In genomic region chr5:100898504-100899346, GRCh38 we compare ENCODE assay signal across 15 cellular contexts. TPM values are rescaled to one million over a fixed set of nuclear protein-coding genes. Genes with fewer than 3 reads are reported as not detected.
DNase-seq lines count a peak whose midpoint lies in the region; ATAC-seq, FAIRE-seq and TF ChIP-seq lines count a peak whose summit lies in the region.
"Had no signal": no experiment of that assay in that cellular context is flagged by ENCODE, and none has a peak within 500 bp of the region (broad histone marks: within the 10 kb centered on the region; RNA-seq: fewer than 3 reads in every experiment).

No MANE protein-coding gene starts in this region.

- DNase-seq in CD1c-positive myeloid dendritic cell (ENCODE audit: extremely low spot score) (peak; percentile 83), GM12865 (ENCODE audit: low read depth) (peak; percentile 64), SIG-M5 (lab: John Stamatoyannopoulos, UW) (peak; percentile 4), left kidney (ENCODE audit: low read depth, low spot score) (peak; percentile 13), middle frontal gyrus (ENCODE audit: extremely low spot score, low spot score) (no peak), nephron progenitor cell (no peak), kidney (no peak)
- DNase-seq: activated effector memory CD4-positive, alpha-beta T cell treated with anti-CD3 and anti-CD28 coated beads, Interleukin-2, amount 50 U/mL, for 16 hours; COR-L47; HFFc6; NCI-H2107 had no signal

- intact Hi-C loops in kidney (cut with DNase I), result no loop called here

- no peak overlapping the region for H3K27ac Mint-ChIP-seq in nephron progenitor cell
- H3K27ac Mint-ChIP-seq: HFFc6 had no signal

- peaks cover 28% of the 10 kb centered on the region for H3K27me3 Mint-ChIP-seq in nephron progenitor cell (ENCODE audit: low read depth, poor library complexity)

- H3K9me3 ChIP-seq in kidney (ENCODE audit: control insufficient read depth in 1 of 2, low read length in 2 of 2), result no peaks in the 10 kb centered on the region

- peaks cover 34% of the 10 kb centered on the region for H3K4me1 Mint-ChIP-seq in nephron progenitor cell

- H3K4me3 Mint-ChIP-seq in nephron progenitor cell, result no peak overlapping the region
- H3K4me3 Mint-ChIP-seq: HFFc6 had no signal

- no peak overlapping the region for H3K27ac ChIP-seq in kidney (ENCODE audit: low read depth in 2 of 2, low read length in 2 of 2)
- H3K27ac ChIP-seq: coronary artery had no signal

- no peaks in the 10 kb centered on the region for H3K36me3 ChIP-seq in kidney (ENCODE audit: control insufficient read depth in 1 of 2, insufficient read depth in 2 of 2, low read length in 2 of 2)

- no peak for FAIRE-seq in kidney (lab: Jason Lieb, UNC)
- FAIRE-seq: TTC549 had no signal

- no peak overlapping the region for H3K9ac ChIP-seq in kidney (ENCODE audit: low read length in 2 of 2)

- H3K4me3 ChIP-seq in GM12865 (ENCODE audit: low read depth, low read length), result peak overlapping the region; percentile 79
- no peak overlapping the region for H3K4me3 ChIP-seq in kidney (ENCODE audit: low read length in 2 of 2)

- H3K36me3 Mint-ChIP-seq in nephron progenitor cell (ENCODE audit: low read depth), result no peaks in the 10 kb centered on the region

- no peak for ATAC-seq in GM21381 (IDR thresholded peaks at IDR 0.05; ENCODE audit: unreplicated experiment)
- ATAC-seq: Panc1 had no signal

- no peaks in the 10 kb centered on the region for H3K9me3 Mint-ChIP-seq in nephron progenitor cell

- no peak for TF ChIP-seq CTCF in GM12865 (IDR thresholded peaks at IDR 0.05; ENCODE audit: insufficient read depth, low read depth, low read length, missing control alignments)
- TF ChIP-seq CTCF in nephron progenitor cell (IDR thresholded peaks at IDR 0.05), result no peak
- TF ChIP-seq CTCF in kidney (IDR thresholded peaks at IDR 0.05; ENCODE audit: borderline replicate concordance, extremely low read depth, insufficient read depth), result no peak

- peaks cover 0 to 5% of the 10 kb centered on the region in 2 donors for H3K4me1 ChIP-seq in kidney (ENCODE audit: control insufficient read depth in 1 of 2, insufficient read depth in 1 of 2, low read depth in 1 of 2, low read length in 2 of 2)

RNA-seq across cellular contexts. Expression of gene ST8SIA4, which starts 4.4 kb away (rescaled TPM):
- 11.6 TPM for total RNA-seq in kidney
- polyA plus RNA-seq in kidney (ENCODE audit: insufficient read depth, low read depth, low replicate concordance), result 0.69 TPM
- total RNA-seq: HFFc6 had no signal

Comparison
In these comparisons a context has a peak if more than half of its experiments do, and no peak if none do; other contexts are left out.
1. DNase-seq: peak in CD1c-positive myeloid dendritic cell (single experiment), GM12865 (single experiment), SIG-M5 (single experiment) and left kidney (single experiment); none in middle frontal gyrus (single experiment), nephron progenitor cell (single experiment) and kidney (single experiment).